In genomic region chr6:69005194-69005593, GRCh38 we compare ENCODE assay signal across 16 cellular contexts.
"Had no signal": no experiment of that assay in that cellular context is flagged by ENCODE, and none has a peak within 500 bp of the region (broad histone marks: within the 10 kb centered on the region; RNA-seq: fewer than 3 reads in every experiment).

No MANE protein-coding gene starts in this region.

- DNase-seq: activated CD4-positive, alpha-beta memory T cell treated with anti-CD3 and anti-CD28 coated beads, Interleukin-2, amount 10 ng/mL, durations not matched to agents 7 days and 5 days; activated CD8-positive, alpha-beta memory T cell treated with anti-CD3 and anti-CD28 coated beads, Interleukin-2, amount 50 U/mL, for 4 hours; colonic mucosa; glutamatergic neuron; immature natural killer cell; left colon; spleen; T-helper 1 cell; WERI-Rb-1 had no signal

- H3K4me3 Mint-ChIP-seq: activated CD4-positive, alpha-beta memory T cell treated with anti-CD3 and anti-CD28 coated beads, Interleukin-2, amount 10 ng/mL, durations not matched to agents 7 days and 5 days; immature natural killer cell; mesothelial cell of epicardium had no signal

- H3K36me3 ChIP-seq: ascending aorta, colonic mucosa, spleen, WERI-Rb-1 had no signal

- H3K27me3 ChIP-seq: ascending aorta, colonic mucosa, spleen had no signal

- H3K27ac ChIP-seq: ascending aorta, colonic mucosa, SK-N-MC, spleen, WERI-Rb-1 had no signal

- H3K27me3 Mint-ChIP-seq: activated CD4-positive, alpha-beta memory T cell treated with anti-CD3 and anti-CD28 coated beads, Interleukin-2, amount 10 ng/mL, durations not matched to agents 7 days and 5 days; progenitor cell of endocrine pancreas had no signal

- ATAC-seq: esophagus mucosa, left colon, sciatic nerve had no signal

- H3K4me3 ChIP-seq: ascending aorta, colonic mucosa, lung, SK-N-MC, spleen had no signal

- H3K9me3 Mint-ChIP-seq: activated CD4-positive, alpha-beta memory T cell treated with anti-CD3 and anti-CD28 coated beads, Interleukin-2, amount 10 ng/mL, durations not matched to agents 7 days and 5 days; mesothelial cell of epicardium had no signal

- H3K9me3 ChIP-seq: ascending aorta, colonic mucosa, spleen had no signal

- H3K4me1 Mint-ChIP-seq: activated CD4-positive, alpha-beta memory T cell treated with anti-CD3 and anti-CD28 coated beads, Interleukin-2, amount 10 ng/mL, durations not matched to agents 7 days and 5 days; immature natural killer cell; mesothelial cell of epicardium had no signal

- H3K27ac Mint-ChIP-seq: activated CD4-positive, alpha-beta memory T cell treated with anti-CD3 and anti-CD28 coated beads, Interleukin-2, amount 10 ng/mL, durations not matched to agents 7 days and 5 days; immature natural killer cell; mesothelial cell of epicardium; progenitor cell of endocrine pancreas had no signal

- H3K36me3 Mint-ChIP-seq: immature natural killer cell, mesothelial cell of epicardium had no signal

- H3K4me1 ChIP-seq: ascending aorta, colonic mucosa, spleen had no signal
